Comparison of ENCODE assay signal across 22 cellular contexts in the genomic region with DNA sequence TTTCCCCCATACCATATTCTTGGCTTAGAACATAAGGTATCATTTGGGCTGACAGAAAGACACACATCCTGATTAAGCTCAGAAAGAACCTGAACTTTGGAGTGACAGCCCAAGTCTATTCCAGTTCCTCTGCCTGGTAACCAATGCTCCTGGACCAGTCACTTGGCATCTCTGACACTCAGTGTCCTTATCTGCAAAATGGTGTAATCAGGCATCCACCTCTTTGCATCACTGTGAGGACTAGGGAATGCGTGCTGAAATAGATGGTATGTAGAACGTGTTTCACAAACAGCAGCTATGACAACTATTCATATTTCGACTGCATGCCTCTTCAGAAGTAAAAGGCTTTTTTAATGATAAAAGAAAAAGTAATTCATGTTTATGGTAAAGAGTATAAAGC. TPM values are rescaled to one million over a fixed set of nuclear protein-coding genes. Genes with fewer than 3 reads are reported as not detected.
DNase-seq lines count a peak whose midpoint lies in the region; ATAC-seq, FAIRE-seq and TF ChIP-seq lines count a peak whose summit lies in the region.
"Had no signal": no experiment of that assay in that cellular context is flagged by ENCODE, and none has a peak within 500 bp of the region (broad histone marks: within the 10 kb centered on the region; RNA-seq: fewer than 3 reads in every experiment).

No MANE protein-coding gene starts in this region.

- no peak for FAIRE-seq in HepG2 (lab: Jason Lieb, UNC)

- H3K4me1 Mint-ChIP-seq in activated B cell treated with CpG ODN at 0.5 μM for 24 hours (peaks cover 58% of the 10 kb centered on the region), chondrocyte (ENCODE audit: low read depth) (no peaks in the 10 kb centered on the region)

- intact Hi-C loops in HepG2 (cut with micrococcal nuclease; ENCODE audit: unreplicated experiment) (no loop called here), right lobe of liver (cut with DNase I) (no loop called here), activated B cell treated with CpG ODN at 0.5 μM for 24 hours (cut with micrococcal nuclease) (loop anchor here (5.0 kb wide), 1 partner anchor 234 kb away; a partner anchor contains a TSS)

- no peak for TF ChIP-seq RAD21 in HepG2 (CRISPR knock-in tag; IDR thresholded peaks at IDR 0.05)

- H3K4me3 ChIP-seq in HepG2 (replicated peaks in 1 of 3; ENCODE audit: insufficient read depth in 1 of 3, low read depth in 2 of 3, low read length in 3 of 3) (no peak overlapping the region), right lobe of liver (no peak overlapping the region)
- H3K4me3 ChIP-seq: HAP-1, MG63 had no signal

- H3K9me3 ChIP-seq in HepG2 (ENCODE audit: low read length) (no peaks in the 10 kb centered on the region), right lobe of liver (no peaks in the 10 kb centered on the region)
- H3K9me3 ChIP-seq: HAP-1, MG63 had no signal

- peaks cover 17% of the 10 kb centered on the region for H3K4me1 ChIP-seq in HepG2 (ENCODE audit: insufficient read depth, low read length)
- H3K4me1 ChIP-seq in right lobe of liver: no peaks in the 10 kb centered on the region

- ATAC-seq in HepG2: no peak
- no peak for ATAC-seq in right lobe of liver
- ATAC-seq in activated B cell treated with CpG ODN at 0.5 μM for 24 hours (ENCODE audit: low read depth): no peak
- no peak for ATAC-seq in left lobe of liver
- ATAC-seq: CD8-positive, alpha-beta T cell; PC-3 had no signal

- TF ChIP-seq EP300 in HepG2 (IDR thresholded peaks at IDR 0.05; ENCODE audit: low read depth in 2 of 2, low read length in 2 of 2): no peak
- no peak for TF ChIP-seq EP300 in HepG2 (CRISPR knock-in tag; IDR thresholded peaks at IDR 0.05; ENCODE audit: borderline replicate concordance)

- no peak overlapping the region for H3K9ac ChIP-seq in HepG2 (ENCODE audit: insufficient read depth, low read depth, low read length)

- TF ChIP-seq POLR2A in HepG2 (IDR thresholded peaks at IDR 0.05; ENCODE audit: insufficient read depth in 1 of 2, low read depth in 2 of 2, low read length in 2 of 2) (no peak), right lobe of liver (IDR thresholded peaks at IDR 0.05) (no peak)

- no peak overlapping the region for H3K4me2 ChIP-seq in HepG2 (ENCODE audit: low read depth, low read length)

- H3K27ac ChIP-seq in HepG2 (ENCODE audit: extremely low read length, insufficient read depth, low read length): no peak overlapping the region
- H3K27ac ChIP-seq in right lobe of liver: no peak overlapping the region
- H3K27ac ChIP-seq: 22Rv1, RWPE1 had no signal

- DNase-seq in HepG2 (ENCODE audit: low spot score) (no peak), right lobe of liver (no peak), activated B cell treated with CpG ODN at 0.5 μM for 24 hours (no peak), left lobe of liver (ENCODE audit: low spot score) (peak; percentile 16), SIG-M5 treated with dmso at 0.1 percent for 504 hours (lab: John Stamatoyannopoulos, UW; ENCODE audit: unreplicated experiment) (no peak), T-helper 9 cell (no peak), chondrocyte (ENCODE audit: low spot score) (no peak), GM19240 (ENCODE audit: insufficient read length, low spot score) (no peak)
- DNase-seq: Calu3; CD8-positive, alpha-beta T cell; Kasumi-1; MG63; NCI-H1092; NCI-H146; NCI-H2081 treated with DMSO at 0.1 percent for 48 hours; NCI-H510A; NCI-H82; PC-3; SIG-M5 had no signal

- CTCF ChIA-PET in HepG2 (lab: Yijun Ruan, JAX; ENCODE audit: low intra/inter-chr PET ratio, low total read pairs) (no interaction called here), activated B cell treated with CpG ODN at 0.5 μM for 24 hours (lab: Charles Lee) (interaction anchor here (0.7 to 4.6 kb wide), 4 partner anchors 26 to 109 kb away, joined by 3 to 70 read pairs (median 4); a partner anchor contains a TSS)

- no peak overlapping the region for H2AFZ ChIP-seq in HepG2 (ENCODE audit: low read length)

- in situ Hi-C loops in HepG2 (cut with HindIII; ENCODE audit: extremely low pct_ligation_motif_present, low pct_unique_long_range_greater_than_20kb): loop anchor here (10.0 kb wide), 1 partner anchor 352 kb away; no protein-coding TSS in a partner anchor

- H3K79me2 ChIP-seq in HepG2 (ENCODE audit: insufficient read depth, low read length): no peaks in the 10 kb centered on the region

- H3K27me3 Mint-ChIP-seq in activated B cell treated with CpG ODN at 0.5 μM for 24 hours (no peaks in the 10 kb centered on the region), chondrocyte (ENCODE audit: low read depth) (no peaks in the 10 kb centered on the region)

- H4K20me1 ChIP-seq in HepG2 (ENCODE audit: insufficient read depth, low read length): no peaks in the 10 kb centered on the region

- 11% methylated on average over 3 of the region's 3 CpGs for WGBS in HepG2 (ENCODE audit: low lambda C conversion rate)
- WGBS in right lobe of liver (ENCODE audit: insufficient coverage, low coverage, low lambda C conversion rate, missing lambda C conversion rate): 68% methylated on average over 3 of the region's 3 CpGs

- H3K36me3 ChIP-seq in HepG2 (replicated peaks in 1 of 2; ENCODE audit: control insufficient read depth in 1 of 2, insufficient read depth in 2 of 2, low read length in 2 of 2) (no peaks in the 10 kb centered on the region), right lobe of liver (no peaks in the 10 kb centered on the region)
- H3K36me3 ChIP-seq: HAP-1, MG63 had no signal

- H3K9me3 Mint-ChIP-seq in activated B cell treated with CpG ODN at 0.5 μM for 24 hours (no peaks in the 10 kb centered on the region), chondrocyte (ENCODE audit: low read depth) (no peaks in the 10 kb centered on the region)
- H3K9me3 Mint-ChIP-seq: CD8-positive, alpha-beta T cell had no signal

- no TSS peak for BruUV-seq in HepG2 (replicated peaks; lab: Mats Ljungman, UMichigan)

- no peak overlapping the region for H3K4me3 Mint-ChIP-seq in activated B cell treated with CpG ODN at 0.5 μM for 24 hours
- no peak overlapping the region for H3K4me3 Mint-ChIP-seq in chondrocyte (ENCODE audit: unreplicated experiment)
- H3K4me3 Mint-ChIP-seq: CD8-positive, alpha-beta T cell had no signal

- H3K27me3 ChIP-seq in HepG2 (ENCODE audit: control insufficient read depth in 1 of 2, insufficient read depth in 2 of 2, low read length in 2 of 2) (no peaks in the 10 kb centered on the region), right lobe of liver (no peaks in the 10 kb centered on the region)
- H3K27me3 ChIP-seq: MG63 had no signal

- TF ChIP-seq CTCF in HepG2 (CRISPR knock-in tag; IDR thresholded peaks at IDR 0.05) (no peak), right lobe of liver (IDR thresholded peaks at IDR 0.05) (no peak), activated B cell treated with CpG ODN at 0.5 μM for 24 hours (IDR thresholded peaks at IDR 0.05) (no peak), chondrocyte (IDR thresholded peaks at IDR 0.05) (no peak)

- H3K27ac Mint-ChIP-seq in activated B cell treated with CpG ODN at 0.5 μM for 24 hours: peak overlapping the region; percentile 18
- H3K27ac Mint-ChIP-seq in chondrocyte (ENCODE audit: unreplicated experiment): no peak overlapping the region
- H3K27ac Mint-ChIP-seq: CD8-positive, alpha-beta T cell had no signal

- H3K36me3 Mint-ChIP-seq in activated B cell treated with CpG ODN at 0.5 μM for 24 hours (ENCODE audit: low read depth) (no peaks in the 10 kb centered on the region), chondrocyte (ENCODE audit: low read depth) (no peaks in the 10 kb centered on the region)
- H3K36me3 Mint-ChIP-seq: CD8-positive, alpha-beta T cell had no signal

- POLR2A ChIA-PET in HepG2 (lab: Yijun Ruan, JAX) (no interaction called here), activated B cell treated with CpG ODN at 0.5 μM for 24 hours (lab: Charles Lee) (interaction anchor here (0.6 to 1.4 kb wide), 3 partner anchors 9 to 102 kb away, joined by 3 read pairs; no protein-coding TSS in a partner anchor)

TF ChIP-seq in HepG2, 621 proteins besides CTCF, POLR2A, EP300 and RAD21:
- TF ChIP-seq RFX5 (IDR thresholded peaks at IDR 0.05; ENCODE audit: low read depth, low read length): peak; percentile 72
- no peak for TF ChIP-seq ZNF124 (CRISPR knock-in tag; IDR thresholded peaks at IDR 0.05)

RNA-seq across cellular contexts. Expression of a gene that starts 26.2 kb away (rescaled TPM):
- 13.8 and 18.5 TPM in 2 replicates for total RNA-seq in HepG2 (2016; rRNA removed; fragmentation: Illumina TruSeq; extraction: Trizol)
- 2.4 and 2.7 TPM in 2 replicates for total RNA-seq in HepG2 (2016; cell fraction: cytosol; rRNA removed; fragmentation: Illumina TruSeq; extraction: Trizol; ENCODE audit: low read depth)
- total RNA-seq in HepG2 (2016; cell fraction: insoluble cytoplasmic fraction; rRNA removed; fragmentation: Illumina TruSeq; extraction: Trizol): 12.7 and 17.4 TPM in 2 replicates
- total RNA-seq in HepG2 (2016; cell fraction: membrane; rRNA removed; fragmentation: Illumina TruSeq; extraction: Trizol): 9.7 and 10.0 TPM in 2 replicates
- total RNA-seq in HepG2 (2016; cell fraction: nucleus; rRNA removed; fragmentation: Illumina TruSeq; extraction: Trizol): 9.3 and 9.7 TPM in 2 replicates
- 3.6 and 4.6 TPM in 2 replicates for polyA plus RNA-seq in HepG2 (2011; rRNA removed)
- polyA plus RNA-seq in HepG2 (2011; cell fraction: cytosol; rRNA removed): 3.8 and 6.8 TPM in 2 replicates
- polyA plus RNA-seq in HepG2 (2011; cell fraction: nucleus; rRNA removed): 1.4 and 3.6 TPM in 2 replicates
- polyA plus RNA-seq in HepG2 (2012): 5.0 and 6.6 TPM in 2 replicates
- 1.0 and 1.1 TPM in 2 replicates for polyA plus RNA-seq in HepG2 (2016; cell fraction: cytosol; fragmentation: Illumina TruSeq; extraction: Trizol; ENCODE audit: low read depth)
- polyA plus RNA-seq in HepG2 (2016; cell fraction: insoluble cytoplasmic fraction; fragmentation: Illumina TruSeq; extraction: Trizol; ENCODE audit: low read depth): 14.5 and 14.6 TPM in 2 replicates
- polyA plus RNA-seq in HepG2 (2016; cell fraction: membrane; fragmentation: Illumina TruSeq; extraction: Trizol; ENCODE audit: low read depth): 4.6 TPM in 2 replicates
- polyA plus RNA-seq in HepG2 (2016; cell fraction: nucleus; fragmentation: Illumina TruSeq; extraction: Trizol; ENCODE audit: insufficient read depth, low read depth): 7.6 and 7.8 TPM in 2 replicates
- polyA minus RNA-seq in HepG2 (2011; rRNA and poly(A)+ RNA removed; ENCODE audit: low replicate concordance): 0.63 and 5.2 TPM in 2 replicates
- 2.9 and 6.4 TPM in 2 replicates for polyA minus RNA-seq in HepG2 (2011; cell fraction: cytosol; rRNA and poly(A)+ RNA removed)
- 3.2 and 7.1 TPM in 2 replicates for polyA minus RNA-seq in HepG2 (2011; cell fraction: nucleus; rRNA and poly(A)+ RNA removed)
- 100 to 1,000 TPM in 4 of 6 experiments, 10 to 100 TPM in 2; 36.2 to 197 (median 141) TPM for total RNA-seq in right lobe of liver
- total RNA-seq in activated B cell treated with CpG ODN at 0.5 μM for 24 hours: 156 and 157 TPM in 2 replicates
- 35.7 TPM for total RNA-seq in left lobe of liver
- 9.7 to 12.4 TPM (median 9.9 TPM) in 3 replicates for total RNA-seq in chondrocyte
